8 cellular contexts compared by ENCODE assay signal in genomic region chr11:43643898-43644625, GRCh38. TPM values are rescaled to one million over a fixed set of nuclear protein-coding genes. Genes with fewer than 3 reads are reported as not detected.
DNase-seq lines count a peak whose midpoint lies in the region; ATAC-seq and TF ChIP-seq lines count a peak whose summit lies in the region.

No MANE protein-coding gene starts in this region.

- DNase-seq in DMS53 (lab: John Stamatoyannopoulos, UW) = peak; percentile 90
- DNase-seq in PC-3 = peak; percentile 74
- peak; percentile 75 for DNase-seq in activated T-cell treated with anti-CD3 and anti-CD28 coated beads, Interleukin-2, amount 50 U/mL, for 4 hours
- DNase-seq in stimulated activated CD8-positive, alpha-beta memory T cell treated with anti-CD3 and anti-CD28 coated beads, Interleukin-7, amount 100 ng/mL, for 1 hour (ENCODE audit: low read depth in 2 of 2) = peak; percentile 62 to 70

- no peaks in the 10 kb centered on the region for H4K20me1 ChIP-seq in PC-3 (ENCODE audit: low read length)

- peak overlapping the region; percentile 97 for H2AFZ ChIP-seq in PC-3 (ENCODE audit: low read length)

- H3F3A ChIP-seq in PC-3 (ENCODE audit: low read length, unreplicated experiment) = no peaks in the 10 kb centered on the region

- no peak for TF ChIP-seq CTCF in PC-3 (conservative IDR thresholded peaks at IDR 0.05; ENCODE audit: low read depth, low read length)

- H3K27me3 ChIP-seq in PC-3 (ENCODE audit: low read length) (peaks cover 25% of the 10 kb centered on the region), muscle layer of colon (ENCODE audit: control insufficient read depth in 1 of 2, insufficient read depth in 2 of 2, low read length in 2 of 2) (peaks cover 7 to 9% of the 10 kb centered on the region in 2 donors)

- intact Hi-C loops in PC-3 (cut with micrococcal nuclease) = loop anchor here (2.0 to 5.0 kb wide), 3 partner anchors 37 to 208 kb away; partner anchors contain the start of gene HSD17B12

- H3K4me2 ChIP-seq in PC-3 (ENCODE audit: low read length) = peak overlapping the region; percentile 93

- H3K9ac ChIP-seq in PC-3 (ENCODE audit: low read length) = peak overlapping the region; percentile 84
- H3K9ac ChIP-seq in muscle layer of colon (ENCODE audit: low read length) = peak overlapping the region; percentile 85

- peaks cover 3% of the 10 kb centered on the region for H3K36me3 Mint-ChIP-seq in IgD-negative memory B cell
- no peaks in the 10 kb centered on the region for H3K36me3 Mint-ChIP-seq in activated T-cell treated with anti-CD3 and anti-CD28 coated beads, Interleukin-2, amount 50 U/mL, for 4 hours (ENCODE audit: insufficient read depth)

- POLR2A ChIA-PET in PC-3 (lab: Charles Lee; ENCODE audit: unreplicated experiment) = no interaction called here

- peaks cover 12% of the 10 kb centered on the region for H3K27me3 Mint-ChIP-seq in IgD-negative memory B cell
- peaks cover 16% of the 10 kb centered on the region for H3K27me3 Mint-ChIP-seq in activated T-cell treated with anti-CD3 and anti-CD28 coated beads, Interleukin-2, amount 50 U/mL, for 4 hours (ENCODE audit: low read depth)

- H3K36me3 ChIP-seq in PC-3 (ENCODE audit: low read depth, low read length) = no peaks in the 10 kb centered on the region
- H3K36me3 ChIP-seq in muscle layer of colon (ENCODE audit: insufficient read depth, low read length) = no peaks in the 10 kb centered on the region

- ATAC-seq in GM21576 (IDR thresholded peaks at IDR 0.05; ENCODE audit: unreplicated experiment) (peak; percentile 100), PC-3 (peak; percentile 99), esophagus mucosa (peak; percentile 100)
- peak; percentile 98 to 100 for ATAC-seq in activated T-cell treated with anti-CD3 and anti-CD28 coated beads, Interleukin-2, amount 50 U/mL, for 4 hours

- H3K4me3 Mint-ChIP-seq in IgD-negative memory B cell = peak overlapping the region; percentile 90 to 99 (median 96)
- H3K4me3 Mint-ChIP-seq in activated T-cell treated with anti-CD3 and anti-CD28 coated beads, Interleukin-2, amount 50 U/mL, for 4 hours = peak overlapping the region; percentile 97

- H3K27ac ChIP-seq in PC-3 (ENCODE audit: low read length) = peak overlapping the region; percentile 14; the same call in 1 of the 2 replicates
- peak overlapping the region; percentile 50 for H3K27ac ChIP-seq in muscle layer of colon (ENCODE audit: low read depth, low read length)

- H3K4me1 Mint-ChIP-seq in IgD-negative memory B cell = peaks cover 11 to 13% (median 12%) of the 10 kb centered on the region in 3 donors
- peaks cover 16% of the 10 kb centered on the region for H3K4me1 Mint-ChIP-seq in activated T-cell treated with anti-CD3 and anti-CD28 coated beads, Interleukin-2, amount 50 U/mL, for 4 hours (ENCODE audit: low read depth)

- CTCF ChIA-PET in PC-3 (lab: Charles Lee) = no interaction called here

- peaks cover 27% of the 10 kb centered on the region for H3K79me2 ChIP-seq in PC-3 (ENCODE audit: low read length)

- H3K4me1 ChIP-seq in PC-3 (ENCODE audit: insufficient read depth, low read length) (peaks cover 15% of the 10 kb centered on the region), muscle layer of colon (ENCODE audit: insufficient read depth, low read length) (peaks cover 11% of the 10 kb centered on the region)

- H3K27ac Mint-ChIP-seq in IgD-negative memory B cell = peak overlapping the region; percentile 73 to 96 (median 96)

- TSS peak; percentile 82 for BruUV-seq in PC-3 (replicated peaks; lab: Mats Ljungman, UMichigan)

- H3K9me3 ChIP-seq in PC-3 (ENCODE audit: low read length) = no peaks in the 10 kb centered on the region
- no peaks in the 10 kb centered on the region for H3K9me3 ChIP-seq in muscle layer of colon (ENCODE audit: low read length)

- H3K4me3 ChIP-seq in PC-3 (ENCODE audit: low read length) (peak overlapping the region; percentile 94), muscle layer of colon (ENCODE audit: low read depth in 1 of 2, low read length in 2 of 2) (peak overlapping the region; percentile 94 to 96)

- no peaks in the 10 kb centered on the region for H3K9me3 Mint-ChIP-seq in IgD-negative memory B cell
- H3K9me3 Mint-ChIP-seq in activated T-cell treated with anti-CD3 and anti-CD28 coated beads, Interleukin-2, amount 50 U/mL, for 4 hours = no peaks in the 10 kb centered on the region

- H3K9me2 ChIP-seq in PC-3 (replicated peaks; ENCODE audit: low read length) = no peaks in the 10 kb centered on the region

RNA-seq across cellular contexts. Expression of gene HSD17B12, which starts 36.5 kb away (rescaled TPM):
- polyA plus RNA-seq in IgD-negative memory B cell = 30.9 TPM
- 77.6 and 102 TPM in 2 replicates for total RNA-seq in PC-3 (2014; rRNA removed)
- 10 to 100 TPM; 41.3 to 47.6 (median 47.4) TPM for total RNA-seq in activated T-cell treated with anti-CD3 and anti-CD28 coated beads, Interleukin-2, amount 50 U/mL, for 4 hours
- 95.2 TPM for total RNA-seq in esophagus mucosa

Comparison
In these comparisons a context has a peak if more than half of its experiments do, and no peak if none do; other contexts are left out.
1. Peak in every context shown above with its lines: DNase-seq, ATAC-seq, H3K4me3 ChIP-seq and H3K27ac ChIP-seq.